1 cellular context compared by ENCODE assay signal in the genomic region with DNA sequence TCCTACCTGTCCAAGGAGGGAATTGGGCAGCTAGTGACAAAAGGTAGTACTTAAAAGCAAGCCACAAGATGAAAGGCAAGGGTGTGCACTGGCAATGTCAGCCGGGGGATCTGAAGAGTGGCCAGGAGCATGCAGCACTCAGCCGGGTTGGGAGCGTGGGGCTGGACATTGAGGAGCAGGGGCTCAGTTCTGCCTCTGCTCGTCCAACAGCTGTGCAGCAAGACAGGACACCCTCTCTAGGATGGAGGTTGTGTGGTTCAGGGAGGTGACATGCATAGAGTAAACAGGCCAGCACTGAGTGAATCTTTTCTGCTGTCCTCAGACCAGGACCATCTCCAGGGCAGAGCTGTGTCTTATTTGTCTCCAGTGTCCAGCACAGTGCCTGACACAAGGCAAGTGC.
TF ChIP-seq lines count a peak whose summit lies in the region.

No MANE protein-coding gene starts in this region.

TF ChIP-seq in H1, 55 proteins besides CTCF, POLR2A, EP300 and RAD21:
- no peak for TF ChIP-seq CHD2 (IDR thresholded peaks at IDR 0.05; ENCODE audit: low read length)
- no peak for TF ChIP-seq JUN (IDR thresholded peaks at IDR 0.05; ENCODE audit: low read depth, low read length)
- no peak for TF ChIP-seq TEAD4 (IDR thresholded peaks at IDR 0.05; ENCODE audit: low read depth, low read length)
- TF ChIP-seq FOSL1 (IDR thresholded peaks at IDR 0.05; ENCODE audit: insufficient read depth, low read depth, low read length): no peak
- TF ChIP-seq KDM4A (IDR thresholded peaks at IDR 0.05; ENCODE audit: low read depth, low read length, severe bottlenecking): no peak
- no peak for TF ChIP-seq POLR2AphosphoS5 (IDR thresholded peaks at IDR 0.05; ENCODE audit: low read depth, low read length)
TF ChIP-seq in H1: peak in this region for 0.
